9 cellular contexts compared by ENCODE assay signal in the genomic region with DNA sequence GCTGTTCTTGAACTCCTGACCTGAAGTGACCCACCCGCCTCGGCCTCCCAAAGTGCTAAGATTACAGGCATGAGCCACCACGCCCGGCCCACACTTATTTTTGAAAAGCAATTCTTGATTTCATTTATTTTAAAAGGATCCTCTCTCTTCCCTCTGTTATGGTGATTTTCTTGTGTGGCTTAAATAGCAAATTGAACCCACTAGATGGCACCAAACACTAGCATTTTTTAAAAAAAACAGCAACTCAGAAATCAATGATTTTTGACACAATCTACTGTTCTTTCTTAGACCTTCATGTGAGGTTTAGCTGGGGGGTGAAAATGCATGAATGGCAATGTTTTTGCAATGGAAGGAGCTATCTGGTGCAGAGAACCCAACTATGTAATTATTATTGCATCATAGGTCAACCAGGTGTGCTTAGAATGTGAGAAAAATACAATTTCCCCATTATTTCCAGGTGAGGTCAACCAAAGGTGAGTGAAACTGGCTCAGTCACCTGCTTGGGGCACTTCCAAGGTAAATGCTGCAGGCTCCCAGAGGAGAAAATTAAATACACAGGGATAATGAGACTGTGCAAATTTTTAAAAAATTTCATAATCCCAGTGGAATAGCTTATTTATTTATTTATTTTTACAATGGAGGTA.
A peak's percentile ranks its signal among the peaks of the same experiment; 100 is the strongest.
DNase-seq lines count a peak whose midpoint lies in the region; ATAC-seq, FAIRE-seq and TF ChIP-seq lines count a peak whose summit lies in the region.
"Had no signal": no experiment of that assay in that cellular context is flagged by ENCODE, and none has a peak within 500 bp of the region (broad histone marks: within the 10 kb centered on the region; RNA-seq: fewer than 3 reads in every experiment).

No MANE protein-coding gene starts in this region.

- H3K4me1 ChIP-seq in DND-41 (ENCODE audit: insufficient read depth, low read length), result no peaks in the 10 kb centered on the region
- no peaks in the 10 kb centered on the region for H3K4me1 ChIP-seq in left lung

- H3K9ac ChIP-seq in DND-41 (ENCODE audit: low read depth, low read length), result no peak overlapping the region

- ATAC-seq in DND-41 (ENCODE audit: insufficient read depth, low read depth) (no peak), left lung (peak; percentile 16), HG02623 (IDR thresholded peaks at IDR 0.05; ENCODE audit: unreplicated experiment) (no peak)

- intact Hi-C loops in left lung (cut with DNase I), result no loop called here
- intact Hi-C loops in posterior vena cava (cut with DNase I), result no loop called here

- FAIRE-seq in TTC549 (lab: Jason Lieb, UNC), result peak; percentile 3
- FAIRE-seq: colon had no signal

- no peaks in the 10 kb centered on the region for H4K20me1 ChIP-seq in DND-41 (ENCODE audit: insufficient read depth, low read length)

- no peak for DNase-seq in DND-41
- peak; percentile 9 for DNase-seq in HPDE6-E6E7 (ENCODE audit: extremely low spot score)
- no peak for DNase-seq in left lung
- no peak for DNase-seq in stimulated activated CD4-positive, alpha-beta T cell treated with anti-CD3 and anti-CD28 coated beads, Interleukin-2, amount 100 ng/mL, for 48 hours
- DNase-seq in MG63, result no peak
- DNase-seq in posterior vena cava (ENCODE audit: low spot score), result no peak

- peak; percentile 56 for TF ChIP-seq CTCF in DND-41 (IDR thresholded peaks at IDR 0.05; ENCODE audit: borderline replicate concordance, extremely low read depth, low read length, poor library complexity, severe bottlenecking)
- TF ChIP-seq CTCF in left lung (IDR thresholded peaks at IDR 0.05), result peak in 1 of 2 donors; percentile 25

- no peaks in the 10 kb centered on the region for H3K36me3 ChIP-seq in DND-41 (ENCODE audit: insufficient read depth, low read length)
- no peaks in the 10 kb centered on the region for H3K36me3 ChIP-seq in left lung
- no peaks in the 10 kb centered on the region for H3K36me3 ChIP-seq in MG63

- no peak overlapping the region for H2AFZ ChIP-seq in DND-41 (ENCODE audit: low read depth, low read length)

- H3K79me2 ChIP-seq in DND-41 (ENCODE audit: insufficient read depth, low read length), result no peaks in the 10 kb centered on the region

- H3K27ac ChIP-seq in DND-41 (ENCODE audit: low read length) (no peak overlapping the region), left lung (no peak overlapping the region)

- no peak overlapping the region for H3K4me2 ChIP-seq in DND-41 (ENCODE audit: insufficient read depth, low read length)

- H3K9me3 ChIP-seq in DND-41 (ENCODE audit: insufficient read depth, low read length, severe bottlenecking) (no peaks in the 10 kb centered on the region), left lung (no peaks in the 10 kb centered on the region), MG63 (no peaks in the 10 kb centered on the region)

- H3K27me3 ChIP-seq in DND-41 (ENCODE audit: insufficient read depth, low read length, poor library complexity) (no peaks in the 10 kb centered on the region), left lung (no peaks in the 10 kb centered on the region), MG63 (no peaks in the 10 kb centered on the region)

- H3K4me3 ChIP-seq in DND-41 (ENCODE audit: low read depth in 1 of 2, low read length in 2 of 2) (no peak overlapping the region), left lung (no peak overlapping the region), MG63 (no peak overlapping the region)
